Comparison of ENCODE assay signal across 16 cellular contexts in genomic region chr14:67971627-67972625, GRCh38.
DNase-seq lines count a peak whose midpoint lies in the region; ATAC-seq, FAIRE-seq and TF ChIP-seq lines count a peak whose summit lies in the region.
"Had no signal": no experiment of that assay in that cellular context is flagged by ENCODE, and none has a peak within 500 bp of the region (broad histone marks: within the 10 kb centered on the region; RNA-seq: fewer than 3 reads in every experiment).

No MANE protein-coding gene starts in this region.

- H3K4me3 ChIP-seq in epithelial cell of esophagus (ENCODE audit: low read length) (no peak overlapping the region), gastrocnemius medialis (no peak overlapping the region), mesendoderm (ENCODE audit: low read length) (no peak overlapping the region)
- H3K4me3 ChIP-seq: left ventricle myocardium inferior had no signal

- H3K4me2 ChIP-seq in mesendoderm (ENCODE audit: low read length), result no peak overlapping the region

- H3K4me1 Mint-ChIP-seq in activated T-helper 1 cell treated with anti-CD3 and anti-CD28 coated beads, Interleukin-12 subunit alpha, Interleukin-12 subunit beta, Interleukin-2, Interleukin-4 antibody, amounts not matched to agents 30 ng/mL and 10 ng/mL and 1 ng/mL, durations not matched to agents 14 hours and 24 hours and 36 hours (ENCODE audit: low read depth), result no peaks in the 10 kb centered on the region
- H3K4me1 Mint-ChIP-seq: activated CD4-positive, alpha-beta T cell treated with anti-CD3 and anti-CD28 coated beads, Interleukin-2, amount 10 ng/mL, durations not matched to agents 24 days and 14 days; CD4-positive, alpha-beta memory T cell; stimulated activated memory B cell treated with anti-CD40 and anti-IgM and Interleukin-4, amounts not matched to agents 10 μg/mL and 1 μg/mL and 100 μg/mL, for 72 hours had no signal

- H3K23ac ChIP-seq in mesendoderm (ENCODE audit: low read length), result no peak overlapping the region

- intact Hi-C loops in gastrocnemius medialis (cut with DNase I; ENCODE audit: low total_unique reads), result no loop called here
- intact Hi-C loops in activated T-helper 1 cell treated with anti-CD3 and anti-CD28 coated beads, Interleukin-12 subunit alpha, Interleukin-12 subunit beta, Interleukin-2, Interleukin-4 antibody, amounts not matched to agents 30 ng/mL and 10 ng/mL and 1 ng/mL, durations not matched to agents 14 hours and 24 hours and 36 hours (cut with micrococcal nuclease), result no loop called here
- intact Hi-C loops in head of caudate nucleus (cut with DNase I), result no loop called here

- no peak overlapping the region for H3K27ac Mint-ChIP-seq in activated T-helper 1 cell treated with anti-CD3 and anti-CD28 coated beads, Interleukin-12 subunit alpha, Interleukin-12 subunit beta, Interleukin-2, Interleukin-4 antibody, amounts not matched to agents 30 ng/mL and 10 ng/mL and 1 ng/mL, durations not matched to agents 14 hours and 24 hours and 36 hours
- H3K27ac Mint-ChIP-seq: activated CD4-positive, alpha-beta T cell treated with anti-CD3 and anti-CD28 coated beads, Interleukin-2, amount 10 ng/mL, durations not matched to agents 24 days and 14 days; CD4-positive, alpha-beta memory T cell; stimulated activated memory B cell treated with anti-CD40 and anti-IgM and Interleukin-4, amounts not matched to agents 10 μg/mL and 1 μg/mL and 100 μg/mL, for 72 hours had no signal

- no peaks in the 10 kb centered on the region for H3K79me1 ChIP-seq in mesendoderm (ENCODE audit: low read length)

- H3K9me3 Mint-ChIP-seq in activated T-helper 1 cell treated with anti-CD3 and anti-CD28 coated beads, Interleukin-12 subunit alpha, Interleukin-12 subunit beta, Interleukin-2, Interleukin-4 antibody, amounts not matched to agents 30 ng/mL and 10 ng/mL and 1 ng/mL, durations not matched to agents 14 hours and 24 hours and 36 hours, result no peaks in the 10 kb centered on the region

- H3K27ac ChIP-seq in gastrocnemius medialis, result peak overlapping the region in 3 of 4 donors; percentile 7 to 50 (median 47)
- no peak overlapping the region for H3K27ac ChIP-seq in mesendoderm (ENCODE audit: low read depth, low read length)
- H3K27ac ChIP-seq: left ventricle myocardium inferior had no signal

- no peak for TF ChIP-seq POLR2A in gastrocnemius medialis (IDR thresholded peaks at IDR 0.05)

- H2BK5ac ChIP-seq in mesendoderm (ENCODE audit: low read length), result no peak overlapping the region

- H3K36me3 Mint-ChIP-seq in activated T-helper 1 cell treated with anti-CD3 and anti-CD28 coated beads, Interleukin-12 subunit alpha, Interleukin-12 subunit beta, Interleukin-2, Interleukin-4 antibody, amounts not matched to agents 30 ng/mL and 10 ng/mL and 1 ng/mL, durations not matched to agents 14 hours and 24 hours and 36 hours (ENCODE audit: low read depth), result peaks cover 6% of the 10 kb centered on the region

- no peak overlapping the region for H3K9ac ChIP-seq in mesendoderm (ENCODE audit: low read length)

- no peaks in the 10 kb centered on the region for H3K9me3 ChIP-seq in gastrocnemius medialis
- H3K9me3 ChIP-seq: left ventricle myocardium inferior had no signal

- peak; percentile 89 to 90 for ATAC-seq in gastrocnemius medialis
- ATAC-seq: stimulated activated memory B cell treated with anti-CD40 and anti-IgM and Interleukin-4, amounts not matched to agents 10 μg/mL and 1 μg/mL and 100 μg/mL, for 72 hours had no signal

- H3K27me3 ChIP-seq in gastrocnemius medialis (no peaks in the 10 kb centered on the region), mesendoderm (ENCODE audit: insufficient read depth, low read length, poor library complexity) (no peaks in the 10 kb centered on the region)

- H3K4me3 Mint-ChIP-seq in activated T-helper 1 cell treated with anti-CD3 and anti-CD28 coated beads, Interleukin-12 subunit alpha, Interleukin-12 subunit beta, Interleukin-2, Interleukin-4 antibody, amounts not matched to agents 30 ng/mL and 10 ng/mL and 1 ng/mL, durations not matched to agents 14 hours and 24 hours and 36 hours, result no peak overlapping the region
- H3K4me3 Mint-ChIP-seq: activated CD4-positive, alpha-beta T cell treated with anti-CD3 and anti-CD28 coated beads, Interleukin-2, amount 10 ng/mL, durations not matched to agents 24 days and 14 days; CD4-positive, alpha-beta memory T cell; stimulated activated memory B cell treated with anti-CD40 and anti-IgM and Interleukin-4, amounts not matched to agents 10 μg/mL and 1 μg/mL and 100 μg/mL, for 72 hours had no signal

- no peak overlapping the region for H4K8ac ChIP-seq in mesendoderm (ENCODE audit: low read depth, low read length)

- FAIRE-seq in HTR-8/SVneo (lab: Jason Lieb, UNC) (peak; percentile 97), D721Med (lab: Jason Lieb, UNC) (no peak)

- H3K56ac ChIP-seq in mesendoderm (ENCODE audit: low read length), result no peak overlapping the region

- H3K79me2 ChIP-seq in mesendoderm (ENCODE audit: control insufficient read depth, insufficient read depth, low read length), result no peaks in the 10 kb centered on the region

- H2BK15ac ChIP-seq in mesendoderm (replicated peaks; ENCODE audit: low read depth), result no peak overlapping the region

- peaks cover 13 to 20% of the 10 kb centered on the region in 2 donors for H3K4me1 ChIP-seq in gastrocnemius medialis
- H3K4me1 ChIP-seq in mesendoderm (ENCODE audit: control insufficient read depth, low read depth, low read length), result no peaks in the 10 kb centered on the region

- no peak overlapping the region for H3K4ac ChIP-seq in mesendoderm (ENCODE audit: low read depth, low read length)

- no peak overlapping the region for H3K18ac ChIP-seq in mesendoderm (ENCODE audit: low read length)

- TF ChIP-seq CTCF in epithelial cell of esophagus (IDR thresholded peaks at IDR 0.05; ENCODE audit: insufficient read depth, low read depth, low read length, missing control alignments) (no peak), gastrocnemius medialis (IDR thresholded peaks at IDR 0.05 in 4 of 5, conservative IDR thresholded peaks at IDR 0.05 in 1 of 5) (no peak), D721Med (IDR thresholded peaks at IDR 0.05; ENCODE audit: insufficient read depth, missing control alignments) (no peak)

- no peak overlapping the region for H2BK120ac ChIP-seq in mesendoderm (ENCODE audit: low read depth, low read length)

- DNase-seq in HTR-8/SVneo (ENCODE audit: insufficient read length, low spot score) (peak; percentile 43), NCI-H460 (ENCODE audit: extremely low read depth, low read depth) (peak; percentile 46), epithelial cell of esophagus (ENCODE audit: low read depth) (peak; percentile 86), gastrocnemius medialis (peak in 1 of 2 donors; percentile 3), mesendoderm (no peak), head of caudate nucleus (no peak), D721Med (ENCODE audit: insufficient read length, low spot score) (no peak)
- DNase-seq in activated T-helper 1 cell treated with anti-CD3 and anti-CD28 coated beads, Interleukin-12 subunit alpha, Interleukin-12 subunit beta, Interleukin-2, Interleukin-4 antibody, amounts not matched to agents 30 ng/mL and 10 ng/mL and 1 ng/mL, durations not matched to agents 14 hours and 24 hours and 36 hours (ENCODE audit: low spot score), result no peak
- DNase-seq: activated CD4-positive, alpha-beta T cell treated with anti-CD3 and anti-CD28 coated beads, Interleukin-2, amount 10 ng/mL, durations not matched to agents 24 days and 14 days; activated gamma-delta T cell treated with Interleukin-2 at 50 U/mL for 16 hours; CD4-positive, alpha-beta memory T cell; cerebellar nuclear complex; left ventricle myocardium inferior; NCI-H446; nucleus accumbens had no signal

- no CpG with 5 or more reads among the region's 4 CpGs for WGBS in mesendoderm (ENCODE audit: extremely low coverage, insufficient coverage, low lambda C conversion rate)

- H3K36me3 ChIP-seq in gastrocnemius medialis, result no peaks in the 10 kb centered on the region
- no peaks in the 10 kb centered on the region for H3K36me3 ChIP-seq in mesendoderm (ENCODE audit: control insufficient read depth, insufficient read depth, low read length)
- H3K36me3 ChIP-seq: left ventricle myocardium inferior had no signal

- H4K5ac ChIP-seq in mesendoderm (ENCODE audit: low read length), result no peak overlapping the region

- H2AK5ac ChIP-seq in mesendoderm (ENCODE audit: low read length), result no peak overlapping the region

- H3K27me3 Mint-ChIP-seq in activated T-helper 1 cell treated with anti-CD3 and anti-CD28 coated beads, Interleukin-12 subunit alpha, Interleukin-12 subunit beta, Interleukin-2, Interleukin-4 antibody, amounts not matched to agents 30 ng/mL and 10 ng/mL and 1 ng/mL, durations not matched to agents 14 hours and 24 hours and 36 hours (ENCODE audit: insufficient read depth), result no peaks in the 10 kb centered on the region
- H3K27me3 Mint-ChIP-seq: activated CD4-positive, alpha-beta T cell treated with anti-CD3 and anti-CD28 coated beads, Interleukin-2, amount 10 ng/mL, durations not matched to agents 24 days and 14 days; CD4-positive, alpha-beta memory T cell; stimulated activated memory B cell treated with anti-CD40 and anti-IgM and Interleukin-4, amounts not matched to agents 10 μg/mL and 1 μg/mL and 100 μg/mL, for 72 hours had no signal

- in situ Hi-C loops in gastrocnemius medialis (cut with MboI; ENCODE audit: low sequenced_read_pairs in 4 of 4), result no loop called here

Comparison
In these comparisons a context has a peak if more than half of its experiments do, and no peak if none do; other contexts are left out.
1. DNase-seq: peak in HTR-8/SVneo (single experiment), NCI-H460 (single experiment) and epithelial cell of esophagus (single experiment); none in mesendoderm (single experiment), activated T-helper 1 cell treated with anti-CD3 and anti-CD28 coated beads, Interleukin-12 subunit alpha, Interleukin-12 subunit beta, Interleukin-2, Interleukin-4 antibody, amounts not matched to agents 30 ng/mL and 10 ng/mL and 1 ng/mL, durations not matched to agents 14 hours and 24 hours and 36 hours (single experiment), head of caudate nucleus (0 of 42) and D721Med (single experiment).